Comparison of ENCODE assay signal across 8 cellular contexts in genomic region chr1:161117681-161118581, GRCh38. TPM values are rescaled to one million over a fixed set of nuclear protein-coding genes. Genes with fewer than 3 reads are reported as not detected.
A peak's percentile ranks its signal among the peaks of the same experiment; 100 is the strongest.
DNase-seq lines count a peak whose midpoint lies in the region; ATAC-seq and TF ChIP-seq lines count a peak whose summit lies in the region.

NIT1 (plus strand) TSS chr1:161118105; CDS start chr1:161118177, 72 bp downstream.
A gene with protein sequence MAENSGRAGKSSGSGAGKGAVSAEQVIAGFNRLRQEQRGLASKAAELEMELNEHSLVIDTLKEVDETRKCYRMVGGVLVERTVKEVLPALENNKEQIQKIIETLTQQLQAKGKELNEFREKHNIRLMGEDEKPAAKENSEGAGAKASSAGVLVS (minus strand): TSS chr1:161118037. CDS start chr1:161118026, 11 bp downstream.

- intact Hi-C loops in colonic mucosa (cut with DNase I) = no loop called here

- peaks cover 4% of the 10 kb centered on the region for H3K36me3 ChIP-seq in colonic mucosa

- TF ChIP-seq CTCF in colonic mucosa (IDR thresholded peaks at IDR 0.05) = no peak

- H3K27ac ChIP-seq in colonic mucosa = peak within 1 kb of the TSS; percentile 95

- H3K4me1 ChIP-seq in colonic mucosa = peaks cover 11% of the 10 kb centered on the region

- ATAC-seq in GM19043 (IDR thresholded peaks at IDR 0.05; ENCODE audit: low read depth, unreplicated experiment) = peak; percentile 84
- peak; percentile 89 for ATAC-seq in HG03354 (IDR thresholded peaks at IDR 0.05; ENCODE audit: poor library complexity, severe bottlenecking, unreplicated experiment)

- no peaks in the 10 kb centered on the region for H3K9me3 ChIP-seq in colonic mucosa

- peak within 1 kb of the TSS; percentile 92 to 100 for H3K9ac ChIP-seq in colonic mucosa (ENCODE audit: low read depth in 2 of 2, low read length in 2 of 2)

- peak within 1 kb of the TSS; percentile 96 for H3K4me3 ChIP-seq in colonic mucosa

- DNase-seq in Ammon's horn (ENCODE audit: low spot score) (peak; percentile 93), NCI-H446 treated with DMSO at 0.1 percent for 48 hours (lab: John Stamatoyannopoulos, UW) (peak; percentile 61), colonic mucosa (peak; percentile 89), kidney tubule cell (ENCODE audit: low spot score) (peak; percentile 88)
- peak; percentile 92 for DNase-seq in activated CD4-positive, alpha-beta T cell treated with anti-CD3 and anti-CD28 coated beads for 48 hours
- DNase-seq in stimulated activated CD4-positive, alpha-beta T cell treated with anti-CD3 and anti-CD28 coated beads, Interleukin-1b, Interleukin-23, amount 100 ng/mL, for 1 hour (ENCODE audit: low read depth in 2 of 2) = peak; percentile 41 to 71

- H3K27me3 ChIP-seq in colonic mucosa = no peaks in the 10 kb centered on the region

RNA-seq across cellular contexts. Expression of gene NIT1, which starts in this region (rescaled TPM):
- total RNA-seq in colonic mucosa = 10 to 100 TPM; 58.8 to 84.4 TPM

RNA-seq across cellular contexts. Expression of the second gene that starts in this region (rescaled TPM):
- 10 to 100 TPM; 42.7 to 49.6 TPM for total RNA-seq in colonic mucosa

Comparison
In these comparisons a context has a peak if more than half of its experiments do, and no peak if none do; other contexts are left out.
1. Peak in every context shown above with its lines: DNase-seq, ATAC-seq, H3K4me3 ChIP-seq and H3K27ac ChIP-seq.